1 cellular context compared by ENCODE assay signal in the genomic region with DNA sequence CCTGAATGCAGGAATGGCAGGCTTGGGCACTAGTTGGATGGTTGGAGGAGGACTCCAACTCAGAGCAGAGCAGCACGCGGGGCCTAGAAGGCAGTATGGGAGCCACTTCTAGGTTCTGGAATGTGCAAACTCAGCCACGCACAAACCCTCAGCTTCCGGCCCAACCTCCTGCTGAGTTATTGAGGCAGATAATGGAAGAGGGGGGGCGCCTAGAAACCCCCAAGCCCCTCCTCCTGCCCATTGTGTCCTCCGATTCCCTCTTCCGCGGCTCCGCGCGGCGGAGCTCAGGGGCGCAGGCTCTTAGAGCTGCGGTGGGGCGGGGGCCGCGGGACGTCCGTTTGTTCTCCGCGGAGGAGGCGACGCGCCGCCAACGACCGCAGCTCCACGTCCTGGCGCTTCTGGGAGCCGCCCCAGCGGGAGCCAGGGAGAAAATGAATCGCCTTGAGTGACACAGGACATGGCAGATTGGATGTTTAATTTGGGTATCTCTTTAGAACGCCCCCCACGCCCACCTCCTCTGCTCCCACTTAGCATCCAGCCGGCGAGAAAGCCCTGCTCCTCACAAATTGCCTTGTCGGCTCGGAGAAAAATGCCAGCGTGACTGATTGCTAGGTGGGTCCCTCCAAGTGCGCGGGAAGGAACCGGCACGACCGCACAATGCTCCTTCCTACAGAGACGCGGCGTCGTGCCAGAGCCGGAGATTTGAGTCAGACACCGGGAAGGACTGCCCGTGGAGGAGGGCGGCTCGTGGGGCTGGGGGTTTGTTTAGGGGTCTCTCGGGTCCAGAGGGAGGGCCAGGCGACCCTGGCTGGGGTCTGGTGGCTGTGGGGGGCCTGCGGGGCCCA.
TF ChIP-seq lines count a peak whose summit lies in the region.

No MANE protein-coding gene starts in this region.

TF ChIP-seq in K562, 482 proteins besides CTCF, POLR2A, EP300 and RAD21 (continued from another document and continues in another):
- TF ChIP-seq, protein P1, sequence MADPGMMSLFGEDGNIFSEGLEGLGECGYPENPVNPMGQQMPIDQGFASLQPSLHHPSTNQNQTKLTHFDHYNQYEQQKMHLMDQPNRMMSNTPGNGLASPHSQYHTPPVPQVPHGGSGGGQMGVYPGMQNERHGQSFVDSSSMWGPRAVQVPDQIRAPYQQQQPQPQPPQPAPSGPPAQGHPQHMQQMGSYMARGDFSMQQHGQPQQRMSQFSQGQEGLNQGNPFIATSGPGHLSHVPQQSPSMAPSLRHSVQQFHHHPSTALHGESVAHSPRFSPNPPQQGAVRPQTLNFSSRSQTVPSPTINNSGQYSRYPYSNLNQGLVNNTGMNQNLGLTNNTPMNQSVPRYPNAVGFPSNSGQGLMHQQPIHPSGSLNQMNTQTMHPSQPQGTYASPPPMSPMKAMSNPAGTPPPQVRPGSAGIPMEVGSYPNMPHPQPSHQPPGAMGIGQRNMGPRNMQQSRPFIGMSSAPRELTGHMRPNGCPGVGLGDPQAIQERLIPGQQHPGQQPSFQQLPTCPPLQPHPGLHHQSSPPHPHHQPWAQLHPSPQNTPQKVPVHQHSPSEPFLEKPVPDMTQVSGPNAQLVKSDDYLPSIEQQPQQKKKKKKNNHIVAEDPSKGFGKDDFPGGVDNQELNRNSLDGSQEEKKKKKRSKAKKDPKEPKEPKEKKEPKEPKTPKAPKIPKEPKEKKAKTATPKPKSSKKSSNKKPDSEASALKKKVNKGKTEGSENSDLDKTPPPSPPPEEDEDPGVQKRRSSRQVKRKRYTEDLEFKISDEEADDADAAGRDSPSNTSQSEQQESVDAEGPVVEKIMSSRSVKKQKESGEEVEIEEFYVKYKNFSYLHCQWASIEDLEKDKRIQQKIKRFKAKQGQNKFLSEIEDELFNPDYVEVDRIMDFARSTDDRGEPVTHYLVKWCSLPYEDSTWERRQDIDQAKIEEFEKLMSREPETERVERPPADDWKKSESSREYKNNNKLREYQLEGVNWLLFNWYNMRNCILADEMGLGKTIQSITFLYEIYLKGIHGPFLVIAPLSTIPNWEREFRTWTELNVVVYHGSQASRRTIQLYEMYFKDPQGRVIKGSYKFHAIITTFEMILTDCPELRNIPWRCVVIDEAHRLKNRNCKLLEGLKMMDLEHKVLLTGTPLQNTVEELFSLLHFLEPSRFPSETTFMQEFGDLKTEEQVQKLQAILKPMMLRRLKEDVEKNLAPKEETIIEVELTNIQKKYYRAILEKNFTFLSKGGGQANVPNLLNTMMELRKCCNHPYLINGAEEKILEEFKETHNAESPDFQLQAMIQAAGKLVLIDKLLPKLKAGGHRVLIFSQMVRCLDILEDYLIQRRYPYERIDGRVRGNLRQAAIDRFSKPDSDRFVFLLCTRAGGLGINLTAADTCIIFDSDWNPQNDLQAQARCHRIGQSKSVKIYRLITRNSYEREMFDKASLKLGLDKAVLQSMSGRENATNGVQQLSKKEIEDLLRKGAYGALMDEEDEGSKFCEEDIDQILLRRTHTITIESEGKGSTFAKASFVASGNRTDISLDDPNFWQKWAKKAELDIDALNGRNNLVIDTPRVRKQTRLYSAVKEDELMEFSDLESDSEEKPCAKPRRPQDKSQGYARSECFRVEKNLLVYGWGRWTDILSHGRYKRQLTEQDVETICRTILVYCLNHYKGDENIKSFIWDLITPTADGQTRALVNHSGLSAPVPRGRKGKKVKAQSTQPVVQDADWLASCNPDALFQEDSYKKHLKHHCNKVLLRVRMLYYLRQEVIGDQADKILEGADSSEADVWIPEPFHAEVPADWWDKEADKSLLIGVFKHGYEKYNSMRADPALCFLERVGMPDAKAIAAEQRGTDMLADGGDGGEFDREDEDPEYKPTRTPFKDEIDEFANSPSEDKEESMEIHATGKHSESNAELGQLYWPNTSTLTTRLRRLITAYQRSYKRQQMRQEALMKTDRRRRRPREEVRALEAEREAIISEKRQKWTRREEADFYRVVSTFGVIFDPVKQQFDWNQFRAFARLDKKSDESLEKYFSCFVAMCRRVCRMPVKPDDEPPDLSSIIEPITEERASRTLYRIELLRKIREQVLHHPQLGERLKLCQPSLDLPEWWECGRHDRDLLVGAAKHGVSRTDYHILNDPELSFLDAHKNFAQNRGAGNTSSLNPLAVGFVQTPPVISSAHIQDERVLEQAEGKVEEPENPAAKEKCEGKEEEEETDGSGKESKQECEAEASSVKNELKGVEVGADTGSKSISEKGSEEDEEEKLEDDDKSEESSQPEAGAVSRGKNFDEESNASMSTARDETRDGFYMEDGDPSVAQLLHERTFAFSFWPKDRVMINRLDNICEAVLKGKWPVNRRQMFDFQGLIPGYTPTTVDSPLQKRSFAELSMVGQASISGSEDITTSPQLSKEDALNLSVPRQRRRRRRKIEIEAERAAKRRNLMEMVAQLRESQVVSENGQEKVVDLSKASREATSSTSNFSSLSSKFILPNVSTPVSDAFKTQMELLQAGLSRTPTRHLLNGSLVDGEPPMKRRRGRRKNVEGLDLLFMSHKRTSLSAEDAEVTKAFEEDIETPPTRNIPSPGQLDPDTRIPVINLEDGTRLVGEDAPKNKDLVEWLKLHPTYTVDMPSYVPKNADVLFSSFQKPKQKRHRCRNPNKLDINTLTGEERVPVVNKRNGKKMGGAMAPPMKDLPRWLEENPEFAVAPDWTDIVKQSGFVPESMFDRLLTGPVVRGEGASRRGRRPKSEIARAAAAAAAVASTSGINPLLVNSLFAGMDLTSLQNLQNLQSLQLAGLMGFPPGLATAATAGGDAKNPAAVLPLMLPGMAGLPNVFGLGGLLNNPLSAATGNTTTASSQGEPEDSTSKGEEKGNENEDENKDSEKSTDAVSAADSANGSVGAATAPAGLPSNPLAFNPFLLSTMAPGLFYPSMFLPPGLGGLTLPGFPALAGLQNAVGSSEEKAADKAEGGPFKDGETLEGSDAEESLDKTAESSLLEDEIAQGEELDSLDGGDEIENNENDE (IDR thresholded peaks at IDR 0.05; ENCODE audit: low read depth, low read length) = no peak
- TF ChIP-seq CC2D1A (IDR thresholded peaks at IDR 0.05) = no peak
- no peak for TF ChIP-seq ZKSCAN1 (IDR thresholded peaks at IDR 0.05; ENCODE audit: low read depth, low read length)
- TF ChIP-seq TCF7L2 (IDR thresholded peaks at IDR 0.05; ENCODE audit: low read depth, low read length) = no peak
- no peak for TF ChIP-seq NR2F6 (CRISPR knock-in tag; IDR thresholded peaks at IDR 0.05)
- no peak for TF ChIP-seq ILF3 (IDR thresholded peaks at IDR 0.05; ENCODE audit: borderline replicate concordance)
- TF ChIP-seq, protein P2, sequence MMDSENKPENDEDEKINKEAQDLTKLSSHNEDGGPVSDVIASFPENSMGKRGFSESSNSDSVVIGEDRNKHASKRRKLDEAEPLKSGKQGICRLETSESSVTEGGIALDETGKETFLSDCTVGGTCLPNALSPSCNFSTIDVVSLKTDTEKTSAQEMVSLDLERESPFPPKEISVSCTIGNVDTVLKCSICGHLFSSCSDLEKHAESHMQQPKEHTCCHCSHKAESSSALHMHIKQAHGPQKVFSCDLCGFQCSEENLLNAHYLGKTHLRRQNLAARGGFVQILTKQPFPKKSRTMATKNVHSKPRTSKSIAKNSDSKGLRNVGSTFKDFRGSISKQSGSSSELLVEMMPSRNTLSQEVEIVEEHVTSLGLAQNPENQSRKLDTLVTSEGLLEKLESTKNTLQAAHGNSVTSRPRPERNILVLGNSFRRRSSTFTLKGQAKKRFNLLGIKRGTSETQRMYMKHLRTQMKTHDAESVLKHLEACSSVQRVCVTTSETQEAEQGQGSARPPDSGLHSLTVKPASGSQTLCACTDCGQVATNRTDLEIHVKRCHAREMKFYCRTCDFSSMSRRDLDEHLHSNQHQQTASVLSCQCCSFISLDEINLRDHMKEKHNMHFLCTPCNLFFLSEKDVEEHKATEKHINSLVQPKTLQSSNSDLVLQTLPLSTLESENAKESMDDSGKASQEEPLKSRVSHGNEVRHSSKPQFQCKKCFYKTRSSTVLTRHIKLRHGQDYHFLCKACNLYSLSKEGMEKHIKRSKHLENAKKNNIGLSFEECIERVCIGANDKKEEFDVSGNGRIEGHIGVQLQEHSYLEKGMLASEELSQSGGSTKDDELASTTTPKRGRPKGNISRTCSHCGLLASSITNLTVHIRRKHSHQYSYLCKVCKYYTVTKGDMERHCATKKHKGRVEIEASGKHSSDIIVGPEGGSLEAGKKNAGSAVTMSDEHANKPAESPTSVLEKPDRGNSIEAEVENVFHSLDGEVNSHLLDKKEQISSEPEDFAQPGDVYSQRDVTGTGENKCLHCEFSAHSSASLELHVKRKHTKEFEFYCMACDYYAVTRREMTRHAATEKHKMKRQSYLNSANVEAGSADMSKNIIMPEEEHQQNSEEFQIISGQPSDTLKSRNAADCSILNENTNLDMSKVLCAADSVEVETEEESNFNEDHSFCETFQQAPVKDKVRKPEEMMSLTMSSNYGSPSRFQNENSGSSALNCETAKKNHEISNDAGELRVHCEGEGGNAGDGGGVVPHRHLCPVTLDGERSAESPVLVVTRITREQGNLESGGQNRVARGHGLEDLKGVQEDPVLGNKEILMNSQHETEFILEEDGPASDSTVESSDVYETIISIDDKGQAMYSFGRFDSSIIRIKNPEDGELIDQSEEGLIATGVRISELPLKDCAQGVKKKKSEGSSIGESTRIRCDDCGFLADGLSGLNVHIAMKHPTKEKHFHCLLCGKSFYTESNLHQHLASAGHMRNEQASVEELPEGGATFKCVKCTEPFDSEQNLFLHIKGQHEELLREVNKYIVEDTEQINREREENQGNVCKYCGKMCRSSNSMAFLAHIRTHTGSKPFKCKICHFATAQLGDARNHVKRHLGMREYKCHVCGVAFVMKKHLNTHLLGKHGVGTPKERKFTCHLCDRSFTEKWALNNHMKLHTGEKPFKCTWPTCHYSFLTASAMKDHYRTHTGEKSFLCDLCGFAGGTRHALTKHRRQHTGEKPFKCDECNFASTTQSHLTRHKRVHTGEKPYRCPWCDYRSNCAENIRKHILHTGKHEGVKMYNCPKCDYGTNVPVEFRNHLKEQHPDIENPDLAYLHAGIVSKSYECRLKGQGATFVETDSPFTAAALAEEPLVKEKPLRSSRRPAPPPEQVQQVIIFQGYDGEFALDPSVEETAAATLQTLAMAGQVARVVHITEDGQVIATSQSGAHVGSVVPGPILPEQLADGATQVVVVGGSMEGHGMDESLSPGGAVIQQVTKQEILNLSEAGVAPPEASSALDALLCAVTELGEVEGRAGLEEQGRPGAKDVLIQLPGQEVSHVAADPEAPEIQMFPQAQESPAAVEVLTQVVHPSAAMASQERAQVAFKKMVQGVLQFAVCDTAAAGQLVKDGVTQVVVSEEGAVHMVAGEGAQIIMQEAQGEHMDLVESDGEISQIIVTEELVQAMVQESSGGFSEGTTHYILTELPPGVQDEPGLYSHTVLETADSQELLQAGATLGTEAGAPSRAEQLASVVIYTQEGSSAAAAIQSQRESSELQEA (IDR thresholded peaks at IDR 0.05; ENCODE audit: low read depth) = no peak
- no peak for TF ChIP-seq PYGO2 (tag; IDR thresholded peaks at IDR 0.05)
- no peak for TF ChIP-seq SRF (CRISPR knock-in tag; IDR thresholded peaks at IDR 0.05)
- TF ChIP-seq CREB1 (IDR thresholded peaks at IDR 0.05) = no peak
- no peak for TF ChIP-seq CREB1 (CRISPR knock-in tag; IDR thresholded peaks at IDR 0.05)
- peak; percentile 74 for TF ChIP-seq POLR2G (IDR thresholded peaks at IDR 0.05; ENCODE audit: low read depth, low read length)
- no peak for TF ChIP-seq ELF4 (CRISPR knock-in tag; IDR thresholded peaks at IDR 0.05)
- no peak for TF ChIP-seq SREBF1 (IDR thresholded peaks at IDR 0.05; ENCODE audit: borderline replicate concordance, low read depth, low read length)
- TF ChIP-seq ZNF695 (CRISPR knock-in tag; IDR thresholded peaks at IDR 0.05) = no peak
- no peak for TF ChIP-seq ZNF197 (CRISPR knock-in tag; IDR thresholded peaks at IDR 0.05; ENCODE audit: low read depth)
- TF ChIP-seq ZNF3 (CRISPR knock-in tag; IDR thresholded peaks at IDR 0.05) = no peak
- TF ChIP-seq POLR3A (IDR thresholded peaks at IDR 0.05; ENCODE audit: borderline replicate concordance, extremely low read depth, insufficient read depth, insufficient read length) = no peak
- TF ChIP-seq, protein P3, sequence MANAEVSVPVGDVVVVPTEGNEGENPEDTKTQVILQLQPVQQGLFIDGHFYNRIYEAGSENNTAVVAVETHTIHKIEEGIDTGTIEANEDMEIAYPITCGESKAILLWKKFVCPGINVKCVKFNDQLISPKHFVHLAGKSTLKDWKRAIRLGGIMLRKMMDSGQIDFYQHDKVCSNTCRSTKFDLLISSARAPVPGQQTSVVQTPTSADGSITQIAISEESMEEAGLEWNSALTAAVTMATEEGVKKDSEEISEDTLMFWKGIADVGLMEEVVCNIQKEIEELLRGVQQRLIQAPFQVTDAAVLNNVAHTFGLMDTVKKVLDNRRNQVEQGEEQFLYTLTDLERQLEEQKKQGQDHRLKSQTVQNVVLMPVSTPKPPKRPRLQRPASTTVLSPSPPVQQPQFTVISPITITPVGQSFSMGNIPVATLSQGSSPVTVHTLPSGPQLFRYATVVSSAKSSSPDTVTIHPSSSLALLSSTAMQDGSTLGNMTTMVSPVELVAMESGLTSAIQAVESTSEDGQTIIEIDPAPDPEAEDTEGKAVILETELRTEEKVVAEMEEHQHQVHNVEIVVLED (CRISPR knock-in tag; IDR thresholded peaks at IDR 0.05) = peak; percentile 71
- peak; percentile 86 for TF ChIP-seq PKNOX1 (IDR thresholded peaks at IDR 0.05)
- no peak; the same call in none of the 2 replicates for TF ChIP-seq ZNF431 (CRISPR knock-in tag; IDR thresholded peaks at IDR 0.05)
- TF ChIP-seq SMAD2 (IDR thresholded peaks at IDR 0.05; ENCODE audit: low read depth, low read length) = no peak
- no peak for TF ChIP-seq CHD2 (IDR thresholded peaks at IDR 0.05; ENCODE audit: low read depth, low read length)
- TF ChIP-seq ZNF121 (CRISPR knock-in tag; conservative IDR thresholded peaks at IDR 0.05) = no peak
- TF ChIP-seq ARID3A (IDR thresholded peaks at IDR 0.05; ENCODE audit: borderline replicate concordance, low read depth, low read length) = no peak
- TF ChIP-seq SP1 (CRISPR knock-in tag; IDR thresholded peaks at IDR 0.05) = no peak
